Comparison of ENCODE assay signal across 2 cellular contexts in the genomic region with DNA sequence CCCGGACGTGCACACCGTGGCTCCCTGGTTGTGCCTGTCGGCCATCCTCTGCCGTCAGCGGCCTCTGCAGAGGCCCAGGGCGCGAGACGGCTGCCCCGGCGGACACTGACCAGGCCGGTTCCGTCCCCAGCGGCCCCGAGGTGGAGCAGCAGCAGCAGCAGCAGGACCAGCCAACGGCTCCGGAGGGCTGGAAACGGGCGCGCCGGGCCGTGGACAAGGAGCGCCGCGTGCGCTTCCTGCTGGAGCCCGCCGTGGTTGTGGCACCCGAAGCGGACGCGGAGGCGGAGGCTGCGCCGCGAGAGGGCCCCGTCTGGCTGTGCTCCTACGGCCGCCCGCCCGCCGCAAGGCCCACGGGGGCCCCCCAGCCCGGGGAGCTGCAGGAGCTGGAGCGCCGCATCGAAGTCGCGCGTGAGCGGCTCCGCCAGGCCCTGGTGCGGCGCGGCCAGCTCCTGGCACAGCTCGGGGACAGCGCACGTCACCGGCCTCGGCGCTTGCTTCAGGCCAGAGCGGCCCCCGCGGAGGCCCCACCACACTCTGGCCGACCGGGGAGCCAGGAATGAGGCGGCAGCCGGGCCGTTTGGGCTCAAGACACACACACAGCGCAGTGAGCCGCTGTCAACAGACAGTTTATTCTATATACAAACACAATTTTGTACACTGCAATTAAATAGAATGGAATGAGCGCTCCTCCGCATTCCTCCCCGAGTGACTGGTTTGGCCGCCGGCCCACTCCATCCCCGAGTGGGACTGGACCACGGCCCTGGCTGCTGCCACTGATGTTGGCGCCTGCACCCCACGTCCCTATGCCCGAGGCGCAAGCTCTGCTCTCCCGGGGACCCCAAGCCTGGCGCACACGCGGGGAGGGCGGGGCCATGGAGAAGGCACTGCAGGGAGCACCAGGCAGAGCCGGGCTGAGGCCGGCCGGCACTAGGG.
TF ChIP-seq lines count a peak whose summit lies in the region.

No MANE protein-coding gene starts in this region.

TF ChIP-seq in GM23338, 12 proteins besides CTCF, POLR2A, EP300 and RAD21:
- TF ChIP-seq EZH2 (IDR thresholded peaks at IDR 0.05; ENCODE audit: low read depth, unreplicated experiment) (no peak), POLR2AphosphoS5 (IDR thresholded peaks at IDR 0.05; ENCODE audit: low read depth) (0 out of 2 replicates have a peak, but pooled peaks have one; percentile 1)

TF ChIP-seq in H1, 55 proteins besides CTCF, POLR2A, EP300 and RAD21:
- TF ChIP-seq GABPA (IDR thresholded peaks at IDR 0.05; ENCODE audit: borderline replicate concordance, insufficient read depth, low read length) (peak; percentile 1; the same call in 1 of the 2 replicates), SP4 (IDR thresholded peaks at IDR 0.05; ENCODE audit: low read length) (no peak)
TF ChIP-seq in H1: peak in this region for 1.
